Comparison of ENCODE assay signal across 8 cellular contexts in the genomic region with DNA sequence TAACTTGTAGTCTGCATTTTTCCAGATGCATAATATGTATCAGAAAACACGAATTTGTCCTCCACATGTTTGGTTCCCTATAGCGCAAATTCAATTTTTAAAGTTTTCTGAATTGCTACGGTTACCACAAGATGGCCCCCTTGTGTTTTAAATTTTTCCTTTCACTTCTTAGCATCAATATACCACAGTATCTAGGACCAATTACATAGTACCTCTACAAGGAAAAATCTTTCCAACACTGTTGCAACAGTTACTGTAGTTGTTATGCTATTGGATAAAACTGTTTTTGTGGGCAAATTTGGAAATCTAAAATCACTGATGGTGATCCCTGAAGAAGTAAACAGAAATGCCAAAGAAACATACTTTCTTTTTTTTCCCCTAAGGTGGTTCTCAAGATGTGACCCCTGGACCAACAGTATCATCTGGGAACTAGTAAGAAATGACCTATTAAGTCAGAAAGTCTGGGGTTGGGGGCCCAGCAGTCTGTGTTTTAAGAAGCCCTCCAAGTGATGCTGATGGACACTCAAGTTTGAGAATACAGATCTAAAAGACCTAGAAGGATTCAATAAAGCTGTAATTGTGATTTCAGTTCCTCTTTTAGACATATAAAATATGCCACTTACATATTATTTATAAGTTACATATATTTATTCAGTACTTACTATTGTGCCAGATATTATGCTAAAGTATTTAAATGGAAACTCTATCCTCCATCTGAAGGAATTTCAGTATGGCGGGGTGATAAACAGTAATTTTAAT. TPM values are rescaled to one million over a fixed set of nuclear protein-coding genes. Genes with fewer than 3 reads are reported as not detected.
A peak's percentile ranks its signal among the peaks of the same experiment; 100 is the strongest.
DNase-seq lines count a peak whose midpoint lies in the region; ATAC-seq and TF ChIP-seq lines count a peak whose summit lies in the region.

No MANE protein-coding gene starts in this region.

- H3K36me3 ChIP-seq in HEK293 (ENCODE audit: control insufficient read depth in 2 of 2, insufficient read depth in 1 of 2, low read length in 2 of 2) (peaks cover 4 to 29% of the 10 kb centered on the region in 2 experiments; a peak in 2 of 3 replicates), esophagus muscularis mucosa (peaks cover 0 to 23% (median 5%) of the 10 kb centered on the region in 4 donors)

- CTCF ChIA-PET in HEK293 (lab: Yijun Ruan, JAX): interaction anchor here (0.7 to 4.7 kb wide), 9 partner anchors 16 to 394 kb away, joined by 3 to 32 read pairs (median 3); no protein-coding TSS in a partner anchor

- DNase-seq in D341Med (ENCODE audit: low spot score) (peak; percentile 12), OCI-M1 (lab: John Stamatoyannopoulos, UW) (peak; percentile 78), esophagus muscularis mucosa (ENCODE audit: extremely low spot score) (no peak), retinal pigment epithelial cell (ENCODE audit: low read depth) (no peak), SHP77 treated with DMSO at 0.1 percent for 48 hours (lab: John Stamatoyannopoulos, UW) (no peak)

- H3K4me1 ChIP-seq in HEK293 (ENCODE audit: control insufficient read depth, insufficient read depth, low read length): no peaks in the 10 kb centered on the region
- H3K4me1 ChIP-seq in esophagus muscularis mucosa: peaks cover 13 to 19% (median 17%) of the 10 kb centered on the region in 4 donors

- H3K27ac ChIP-seq in HEK293 (ENCODE audit: extremely low read depth, low read depth, low read length): no peak overlapping the region
- no peak overlapping the region for H3K27ac ChIP-seq in esophagus muscularis mucosa (replicated peaks in 1 of 4)

- intact Hi-C loops in esophagus muscularis mucosa (cut with DNase I): loop anchor here (5.0 kb wide), 1 partner anchor 134 kb away; no protein-coding TSS in a partner anchor

- WGBS in esophagus muscularis mucosa: 29% methylated on average over 4 of the region's 4 CpGs

- TF ChIP-seq POLR2A in esophagus muscularis mucosa (IDR thresholded peaks at IDR 0.05; ENCODE audit: low read depth): no peak

- no peak for ATAC-seq in HG02588 (IDR thresholded peaks at IDR 0.05; ENCODE audit: unreplicated experiment)
- no peak for ATAC-seq in GM21381 (IDR thresholded peaks at IDR 0.05; ENCODE audit: unreplicated experiment)

- TF ChIP-seq CTCF in HEK293 (tag by site-specific recombination; IDR thresholded peaks at IDR 0.05): no peak
- peak; percentile 47 to 50 (median 49) for TF ChIP-seq CTCF in esophagus muscularis mucosa (IDR thresholded peaks at IDR 0.05)
- peak; percentile 52 for TF ChIP-seq CTCF in retinal pigment epithelial cell (conservative IDR thresholded peaks at IDR 0.05; ENCODE audit: low read depth, low read length)

- no peak for TF ChIP-seq EP300 in esophagus muscularis mucosa (IDR thresholded peaks at IDR 0.05)

- H3K27me3 ChIP-seq in esophagus muscularis mucosa: no peaks in the 10 kb centered on the region

- no peaks in the 10 kb centered on the region for H3K9me3 ChIP-seq in HEK293 (ENCODE audit: control insufficient read depth, insufficient read depth, low read depth, low read length)
- H3K9me3 ChIP-seq in esophagus muscularis mucosa: no peaks in the 10 kb centered on the region

- POLR2A ChIA-PET in HEK293 (lab: Yijun Ruan, JAX): no interaction called here

- H3K4me3 ChIP-seq in HEK293 (ENCODE audit: low read depth, low read length) (no peak overlapping the region), esophagus muscularis mucosa (no peak overlapping the region), retinal pigment epithelial cell (ENCODE audit: low read length) (no peak overlapping the region)

TF ChIP-seq in HEK293, 187 proteins besides CTCF, POLR2A, EP300 and RAD21:
- TF ChIP-seq ZNF654 (tag by site-specific recombination; IDR thresholded peaks at IDR 0.05; ENCODE audit: low read depth): peak; percentile 57
- TF ChIP-seq, protein P1, sequence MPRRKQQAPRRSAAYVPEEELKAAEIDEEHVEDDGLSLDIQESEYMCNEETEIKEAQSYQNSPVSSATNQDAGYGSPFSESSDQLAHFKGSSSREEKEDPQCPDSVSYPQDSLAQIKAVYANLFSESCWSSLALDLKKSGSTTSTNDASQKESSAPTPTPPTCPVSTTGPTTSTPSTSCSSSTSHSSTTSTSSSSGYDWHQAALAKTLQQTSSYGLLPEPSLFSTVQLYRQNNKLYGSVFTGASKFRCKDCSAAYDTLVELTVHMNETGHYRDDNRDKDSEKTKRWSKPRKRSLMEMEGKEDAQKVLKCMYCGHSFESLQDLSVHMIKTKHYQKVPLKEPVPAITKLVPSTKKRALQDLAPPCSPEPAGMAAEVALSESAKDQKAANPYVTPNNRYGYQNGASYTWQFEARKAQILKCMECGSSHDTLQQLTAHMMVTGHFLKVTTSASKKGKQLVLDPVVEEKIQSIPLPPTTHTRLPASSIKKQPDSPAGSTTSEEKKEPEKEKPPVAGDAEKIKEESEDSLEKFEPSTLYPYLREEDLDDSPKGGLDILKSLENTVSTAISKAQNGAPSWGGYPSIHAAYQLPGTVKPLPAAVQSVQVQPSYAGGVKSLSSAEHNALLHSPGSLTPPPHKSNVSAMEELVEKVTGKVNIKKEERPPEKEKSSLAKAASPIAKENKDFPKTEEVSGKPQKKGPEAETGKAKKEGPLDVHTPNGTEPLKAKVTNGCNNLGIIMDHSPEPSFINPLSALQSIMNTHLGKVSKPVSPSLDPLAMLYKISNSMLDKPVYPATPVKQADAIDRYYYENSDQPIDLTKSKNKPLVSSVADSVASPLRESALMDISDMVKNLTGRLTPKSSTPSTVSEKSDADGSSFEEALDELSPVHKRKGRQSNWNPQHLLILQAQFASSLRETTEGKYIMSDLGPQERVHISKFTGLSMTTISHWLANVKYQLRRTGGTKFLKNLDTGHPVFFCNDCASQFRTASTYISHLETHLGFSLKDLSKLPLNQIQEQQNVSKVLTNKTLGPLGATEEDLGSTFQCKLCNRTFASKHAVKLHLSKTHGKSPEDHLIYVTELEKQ (tag by site-specific recombination; IDR thresholded peaks at IDR 0.05; ENCODE audit: borderline replicate concordance): no peak

RNA-seq across cellular contexts. Expression of a gene that starts 3.1 kb away (rescaled TPM):
- 1 to 10 TPM; 1.5 to 10.0 (median 3.7) TPM for total RNA-seq in esophagus muscularis mucosa

RNA-seq across cellular contexts. Expression of a gene that starts 3.3 kb away (rescaled TPM):
- total RNA-seq in esophagus muscularis mucosa: 10 to 100 TPM; 42.3 to 75.6 (median 47.3) TPM

Comparison
In these comparisons a context has a peak if more than half of its experiments do, and no peak if none do; other contexts are left out.
1. DNase-seq: peak in D341Med (single experiment) and OCI-M1 (single experiment); none in esophagus muscularis mucosa (single experiment), retinal pigment epithelial cell (single experiment) and SHP77 treated with DMSO at 0.1 percent for 48 hours (single experiment).